In genomic region chr20:24970030-24970553, GRCh38 we compare ENCODE assay signal across 20 cellular contexts. TPM values are rescaled to one million over a fixed set of nuclear protein-coding genes. Genes with fewer than 3 reads are reported as not detected.
DNase-seq lines count a peak whose midpoint lies in the region; ATAC-seq, FAIRE-seq and TF ChIP-seq lines count a peak whose summit lies in the region.
"Had no signal": no experiment of that assay in that cellular context is flagged by ENCODE, and none has a peak within 500 bp of the region (broad histone marks: within the 10 kb centered on the region; RNA-seq: fewer than 3 reads in every experiment).

No MANE protein-coding gene starts in this region.

- no peak for TF ChIP-seq EP300 in sigmoid colon (IDR thresholded peaks at IDR 0.05)

- H3K4me1 ChIP-seq in sigmoid colon: no peaks in the 10 kb centered on the region
- H3K4me1 ChIP-seq: HAP-1 had no signal

- ATAC-seq in GM21515 (IDR thresholded peaks at IDR 0.05; ENCODE audit: unreplicated experiment): no peak

- TF ChIP-seq POLR2A in sigmoid colon (IDR thresholded peaks at IDR 0.05): no peak

- no peak for DNase-seq in T-helper 1 cell
- no peak for DNase-seq in GM18507 (ENCODE audit: extremely low spot score, insufficient read length, low read depth)
- DNase-seq in ecto neural progenitor cell (ENCODE audit: low spot score): peak; percentile 13
- peak; percentile 27 for DNase-seq in sigmoid colon
- no peak for DNase-seq in DMS114 treated with DMSO at 0.1 percent for 48 hours (lab: John Stamatoyannopoulos, UW; ENCODE audit: unreplicated experiment)
- no peak for DNase-seq in COLO829 (ENCODE audit: low spot score)
- DNase-seq: 8988T, IMR-90, Kasumi-1, NCI-H1105 treated with DMSO at 0.1 percent for 48 hours, NCI-H187 treated with DMSO at 0.1 percent for 48 hours, NCI-H510A, RPMI8226 had no signal

- no peaks in the 10 kb centered on the region for H3K27me3 Mint-ChIP-seq in T-helper 1 cell treated with Interleukin-12 subunit alpha and Interleukin-12 subunit beta and Interleukin-4 antibody, amounts not matched to agents 30 μg/mL and 1 μg/mL, for 36 hours (ENCODE audit: low read depth)
- H3K27me3 Mint-ChIP-seq: CD4-positive, alpha-beta T cell had no signal

- H3K27ac Mint-ChIP-seq in T-helper 1 cell treated with Interleukin-12 subunit alpha and Interleukin-12 subunit beta and Interleukin-4 antibody, amounts not matched to agents 30 μg/mL and 1 μg/mL, for 36 hours: peak overlapping the region; percentile 41
- H3K27ac Mint-ChIP-seq: CD4-positive, alpha-beta T cell had no signal

- H3K27ac ChIP-seq in sigmoid colon: no peak overlapping the region

- intact Hi-C loops in sigmoid colon (cut with DNase I): no loop called here

- WGBS in sigmoid colon, 2 donors: 91 to 95% methylated on average over 5 of the region's 5 CpGs

- H3K27me3 ChIP-seq in sigmoid colon: no peaks in the 10 kb centered on the region

- H3K4me3 ChIP-seq in sigmoid colon: no peak overlapping the region
- H3K4me3 ChIP-seq: HAP-1 had no signal

- no peak overlapping the region for H3K4me3 Mint-ChIP-seq in T-helper 1 cell treated with Interleukin-12 subunit alpha and Interleukin-12 subunit beta and Interleukin-4 antibody, amounts not matched to agents 30 μg/mL and 1 μg/mL, for 36 hours
- H3K4me3 Mint-ChIP-seq: CD4-positive, alpha-beta T cell had no signal

- H3K36me3 Mint-ChIP-seq in T-helper 1 cell treated with Interleukin-12 subunit alpha and Interleukin-12 subunit beta and Interleukin-4 antibody, amounts not matched to agents 30 μg/mL and 1 μg/mL, for 36 hours (ENCODE audit: low read depth): peaks cover 60% of the 10 kb centered on the region

- no peaks in the 10 kb centered on the region for H3K9me3 ChIP-seq in sigmoid colon
- H3K9me3 ChIP-seq: HAP-1 had no signal

- peaks cover 1% of the 10 kb centered on the region for H3K9me3 Mint-ChIP-seq in T-helper 1 cell treated with Interleukin-12 subunit alpha and Interleukin-12 subunit beta and Interleukin-4 antibody, amounts not matched to agents 30 μg/mL and 1 μg/mL, for 36 hours
- H3K9me3 Mint-ChIP-seq: CD4-positive, alpha-beta T cell had no signal

- peaks cover 2% of the 10 kb centered on the region for H3K4me1 Mint-ChIP-seq in T-helper 1 cell treated with Interleukin-12 subunit alpha and Interleukin-12 subunit beta and Interleukin-4 antibody, amounts not matched to agents 30 μg/mL and 1 μg/mL, for 36 hours (ENCODE audit: low read depth)

- H3K36me3 ChIP-seq in sigmoid colon: peaks cover 0 to 92% (median 46%) of the 10 kb centered on the region in 4 donors

- peak; percentile 61 for FAIRE-seq in GM18507 (lab: Jason Lieb, UNC)

- no peak for TF ChIP-seq CTCF in sigmoid colon (IDR thresholded peaks at IDR 0.05)

RNA-seq across cellular contexts. Expression of gene CST7, which starts 21.0 kb away (rescaled TPM):
- total RNA-seq in sigmoid colon: 1 to 10 TPM in 1 of 4 donors, under 1 TPM in 2, not detected in 1; 0.66 to 3.5 (median 0.71) TPM
- polyA plus RNA-seq in sigmoid colon: 10 to 100 TPM in 1 of 3 donors, 1 to 10 TPM in 2; 3.9 to 10.4 (median 4.2) TPM
- total RNA-seq: Daoy, HT-29, IMR-90, OCI-LY7 had no signal
- polyA plus RNA-seq: IMR-90 had no signal

RNA-seq across cellular contexts. Expression of gene APMAP, which starts 22.5 kb away (rescaled TPM):
- 10 to 100 TPM; 22.7 to 35.3 (median 28.9) TPM for total RNA-seq in sigmoid colon
- 10 to 100 TPM in 2 of 3 donors, 1 to 10 TPM in 1; 9.6 to 55.8 (median 25.2) TPM for polyA plus RNA-seq in sigmoid colon

Comparison
In these comparisons a context has a peak if more than half of its experiments do, and no peak if none do; other contexts are left out.
1. DNase-seq: peak in ecto neural progenitor cell (single experiment) and sigmoid colon (single experiment); none in T-helper 1 cell (0 of 5), GM18507 (single experiment), DMS114 treated with DMSO at 0.1 percent for 48 hours (single experiment) and COLO829 (single experiment).